Comparison of ENCODE assay signal across 11 cellular contexts in genomic region chr11:58058276-58059010, GRCh38. TPM values are rescaled to one million over a fixed set of nuclear protein-coding genes. Genes with fewer than 3 reads are reported as not detected.
DNase-seq lines count a peak whose midpoint lies in the region; ATAC-seq and TF ChIP-seq lines count a peak whose summit lies in the region.
"Had no signal": no experiment of that assay in that cellular context is flagged by ENCODE, and none has a peak within 500 bp of the region (broad histone marks: within the 10 kb centered on the region; RNA-seq: fewer than 3 reads in every experiment).

No MANE protein-coding gene starts in this region.

- H3K4me3 ChIP-seq in epithelial cell of esophagus (ENCODE audit: low read length), result no peak overlapping the region
- H3K4me3 ChIP-seq: prostate gland had no signal

- ATAC-seq in omental fat pad (ENCODE audit: low FRiP score) (peak; percentile 57), GM21423 (IDR thresholded peaks at IDR 0.05; ENCODE audit: unreplicated experiment) (no peak), HG02678 (IDR thresholded peaks at IDR 0.05; ENCODE audit: unreplicated experiment) (no peak)

- no peak for TF ChIP-seq CTCF in epithelial cell of esophagus (IDR thresholded peaks at IDR 0.05; ENCODE audit: insufficient read depth, low read depth, low read length, missing control alignments)
- TF ChIP-seq CTCF in omental fat pad (IDR thresholded peaks at IDR 0.05), result no peak

- DNase-seq in EL (peak; percentile 15), NCI-H345 (lab: John Stamatoyannopoulos, UW) (peak; percentile 97), epithelial cell of esophagus (ENCODE audit: low read depth) (peak; percentile 52), omental fat pad (ENCODE audit: low spot score) (no peak), SHP77 treated with DMSO at 0.1 percent for 48 hours (lab: John Stamatoyannopoulos, UW) (no peak), NCI-H1930 (lab: John Stamatoyannopoulos, UW) (no peak)
- DNase-seq: CD4-positive, alpha-beta T cell; MV-4-11 had no signal

RNA-seq across cellular contexts. Expression of gene OR6Q1, which starts 27.7 kb away (rescaled TPM):
- total RNA-seq in omental fat pad, result not detected
- total RNA-seq: CD4-positive, alpha-beta T cell; prostate gland had no signal

RNA-seq across cellular contexts. Expression of gene OR9Q1, which starts 34.8 kb away (rescaled TPM):
- not detected for total RNA-seq in omental fat pad
- total RNA-seq: CD4-positive, alpha-beta T cell; prostate gland had no signal

Comparison
In these comparisons a context has a peak if more than half of its experiments do, and no peak if none do; other contexts are left out.
1. DNase-seq: peak in EL (single experiment), NCI-H345 (single experiment) and epithelial cell of esophagus (single experiment); none in omental fat pad (single experiment), SHP77 treated with DMSO at 0.1 percent for 48 hours (single experiment) and NCI-H1930 (0 of 2).